22 cellular contexts compared by ENCODE assay signal in the genomic region with DNA sequence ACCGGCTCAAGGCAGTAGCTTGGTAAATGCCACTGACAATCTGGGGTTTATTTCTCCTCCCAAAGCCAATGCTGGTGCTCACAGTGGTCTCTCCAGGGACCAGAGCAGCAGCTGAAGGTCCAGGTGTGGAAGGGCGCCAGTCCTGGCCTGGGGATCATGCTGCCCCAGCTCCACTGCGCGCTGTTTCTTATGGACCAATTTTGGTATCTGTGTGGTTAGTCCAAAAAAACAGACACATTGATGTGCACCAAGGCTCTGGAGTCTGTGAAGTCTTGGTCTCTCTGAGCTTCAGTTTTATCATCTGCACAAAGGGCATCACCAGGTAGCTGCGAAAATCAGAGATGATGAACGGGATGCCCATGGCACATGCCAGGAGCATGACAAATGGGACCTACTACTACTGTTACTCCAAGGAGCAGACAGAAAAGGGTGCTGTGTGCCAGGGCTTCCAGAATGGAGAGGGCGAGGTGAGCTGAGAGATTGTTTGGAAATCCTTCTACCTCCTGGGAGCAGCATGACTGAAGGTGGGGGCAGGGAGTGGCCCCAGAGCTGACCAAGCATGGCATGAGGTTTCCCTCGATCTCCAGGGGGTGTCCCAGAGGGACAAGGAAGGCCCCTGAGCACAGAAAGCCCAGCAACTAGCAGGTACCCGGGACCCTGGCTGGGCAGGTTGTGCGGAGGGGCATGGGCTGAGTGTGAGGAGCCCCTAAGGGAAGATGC.
A peak's percentile ranks its signal among the peaks of the same experiment; 100 is the strongest.
DNase-seq lines count a peak whose midpoint lies in the region; ATAC-seq and TF ChIP-seq lines count a peak whose summit lies in the region.
"Had no signal": no experiment of that assay in that cellular context is flagged by ENCODE, and none has a peak within 500 bp of the region (broad histone marks: within the 10 kb centered on the region; RNA-seq: fewer than 3 reads in every experiment).

No MANE protein-coding gene starts in this region.

- no peaks in the 10 kb centered on the region for H3F3A ChIP-seq in PC-9 (ENCODE audit: insufficient read depth, low read depth)

- H3K9ac ChIP-seq in colonic mucosa (ENCODE audit: low read depth in 2 of 2, low read length in 2 of 2): no peak overlapping the region

- no peaks in the 10 kb centered on the region for H3K79me2 ChIP-seq in PC-9 (ENCODE audit: low read depth)

- H3K4me3 ChIP-seq in right atrium auricular region: no peak overlapping the region
- H3K4me3 ChIP-seq in colonic mucosa: no peak overlapping the region
- H3K4me3 ChIP-seq in lung: no peak overlapping the region
- H3K4me3 ChIP-seq in PC-9: no peak overlapping the region
- H3K4me3 ChIP-seq: MG63, SJSA1 had no signal

- H3K9me2 ChIP-seq in PC-9 (ENCODE audit: insufficient read depth): no peaks in the 10 kb centered on the region

- H2AFZ ChIP-seq in PC-9: no peak overlapping the region

- H3K27ac ChIP-seq in right atrium auricular region (no peak overlapping the region), colonic mucosa (no peak overlapping the region), lung (ENCODE audit: low read depth in 1 of 2, low read length in 1 of 2) (no peak overlapping the region), PC-9 (no peak overlapping the region)
- H3K27ac ChIP-seq: C4-2B, RWPE1, SJSA1 had no signal

- H3K27me3 ChIP-seq in right atrium auricular region (no peaks in the 10 kb centered on the region), colonic mucosa (no peaks in the 10 kb centered on the region), lung (ENCODE audit: control insufficient read depth, insufficient read depth) (peaks cover 3% of the 10 kb centered on the region), PC-9 (ENCODE audit: insufficient read depth, low read depth) (peaks cover 97% of the 10 kb centered on the region)

- no peaks in the 10 kb centered on the region for H4K20me1 ChIP-seq in PC-9 (ENCODE audit: insufficient read depth)

- 76 to 80% methylated on average over 10 of the region's 10 CpGs for WGBS in lung, 2 donors

- no peak for TF ChIP-seq CTCF in right atrium auricular region (IDR thresholded peaks at IDR 0.05)
- TF ChIP-seq CTCF in colonic mucosa (IDR thresholded peaks at IDR 0.05): no peak
- TF ChIP-seq CTCF in lung (IDR thresholded peaks at IDR 0.05; ENCODE audit: control extremely low read depth, extremely low read depth): no peak
- no peak for TF ChIP-seq CTCF in PC-9 (conservative IDR thresholded peaks at IDR 0.05)

- H3K9me3 ChIP-seq in right atrium auricular region: no peaks in the 10 kb centered on the region
- no peaks in the 10 kb centered on the region for H3K9me3 ChIP-seq in colonic mucosa
- no peaks in the 10 kb centered on the region for H3K9me3 ChIP-seq in lung (ENCODE audit: control insufficient read depth in 2 of 2, insufficient read depth in 1 of 2, low read length in 1 of 2)
- H3K9me3 ChIP-seq in PC-9 (ENCODE audit: insufficient read depth, low read depth): no peaks in the 10 kb centered on the region
- H3K9me3 ChIP-seq: MG63, SJSA1 had no signal

- H3K36me3 ChIP-seq in right atrium auricular region (no peaks in the 10 kb centered on the region), colonic mucosa (no peaks in the 10 kb centered on the region), lung (ENCODE audit: control insufficient read depth in 2 of 2, insufficient read depth in 2 of 2, low read length in 2 of 2) (no peaks in the 10 kb centered on the region), PC-9 (ENCODE audit: low read depth) (no peaks in the 10 kb centered on the region)
- H3K36me3 ChIP-seq: MG63, SJSA1 had no signal

- no TSS peak for BruUV-seq in PC-9 (replicated peaks; lab: Mats Ljungman, UMichigan)

- no peak overlapping the region for H3K4me2 ChIP-seq in PC-9

- DNase-seq in right atrium auricular region (ENCODE audit: low spot score) (peak; percentile 54), Right ventricle myocardium inferior (ENCODE audit: missing footprints) (no peak), colonic mucosa (peak; percentile 10), lung (ENCODE audit: low spot score) (peak; percentile 25), NCI-H2171 treated with DMSO at 0.1 percent for 48 hours (lab: John Stamatoyannopoulos, UW) (no peak), PC-9 (no peak)
- no peak for DNase-seq in activated CD4-positive, CD25-positive, alpha-beta regulatory T cell treated with anti-CD3 and anti-CD28 coated beads, Interleukin-2, amount 50 U/mL, for 72 hours
- DNase-seq: DMS153, EL, H9, IMR-90, Karpas-422, MG63, NCI-H1092, NCI-H146, NCI-H2081, NCI-H524 treated with DMSO at 0.1 percent for 48 hours, OCI-M1 had no signal

- CTCF ChIA-PET in PC-9 (lab: Charles Lee): no interaction called here

- intact Hi-C loops in Right ventricle myocardium inferior (cut with DNase I): no loop called here
- intact Hi-C loops in colonic mucosa (cut with DNase I): no loop called here
- intact Hi-C loops in PC-9 (cut with micrococcal nuclease; ENCODE audit: unreplicated experiment): no loop called here

- no peak for ATAC-seq in Right ventricle myocardium inferior
- no peak for ATAC-seq in lung (ENCODE audit: insufficient read depth, low FRiP score)
- no peak for ATAC-seq in HG02884 (IDR thresholded peaks at IDR 0.05; ENCODE audit: unreplicated experiment)

- no peaks in the 10 kb centered on the region for H3K4me1 ChIP-seq in right atrium auricular region
- no peaks in the 10 kb centered on the region for H3K4me1 ChIP-seq in colonic mucosa
- H3K4me1 ChIP-seq in lung (ENCODE audit: control insufficient read depth in 2 of 2, insufficient read depth in 2 of 2, low read length in 2 of 2): peaks cover 0 to 3% of the 10 kb centered on the region in 2 donors
- no peaks in the 10 kb centered on the region for H3K4me1 ChIP-seq in PC-9 (replicated peaks; ENCODE audit: insufficient read depth)
- H3K4me1 ChIP-seq: SJSA1 had no signal

- POLR2A ChIA-PET in PC-9 (lab: Charles Lee; ENCODE audit: unreplicated experiment): no interaction called here

Comparison
In these comparisons a context has a peak if more than half of its experiments do, and no peak if none do; other contexts are left out.
1. DNase-seq: peak in right atrium auricular region (single experiment), colonic mucosa (single experiment) and lung (single experiment); none in Right ventricle myocardium inferior (single experiment), NCI-H2171 treated with DMSO at 0.1 percent for 48 hours (single experiment), PC-9 (0 of 2) and activated CD4-positive, CD25-positive, alpha-beta regulatory T cell treated with anti-CD3 and anti-CD28 coated beads, Interleukin-2, amount 50 U/mL, for 72 hours (single experiment).